ENCODE assay signal across 8 cellular contexts in the genomic region with DNA sequence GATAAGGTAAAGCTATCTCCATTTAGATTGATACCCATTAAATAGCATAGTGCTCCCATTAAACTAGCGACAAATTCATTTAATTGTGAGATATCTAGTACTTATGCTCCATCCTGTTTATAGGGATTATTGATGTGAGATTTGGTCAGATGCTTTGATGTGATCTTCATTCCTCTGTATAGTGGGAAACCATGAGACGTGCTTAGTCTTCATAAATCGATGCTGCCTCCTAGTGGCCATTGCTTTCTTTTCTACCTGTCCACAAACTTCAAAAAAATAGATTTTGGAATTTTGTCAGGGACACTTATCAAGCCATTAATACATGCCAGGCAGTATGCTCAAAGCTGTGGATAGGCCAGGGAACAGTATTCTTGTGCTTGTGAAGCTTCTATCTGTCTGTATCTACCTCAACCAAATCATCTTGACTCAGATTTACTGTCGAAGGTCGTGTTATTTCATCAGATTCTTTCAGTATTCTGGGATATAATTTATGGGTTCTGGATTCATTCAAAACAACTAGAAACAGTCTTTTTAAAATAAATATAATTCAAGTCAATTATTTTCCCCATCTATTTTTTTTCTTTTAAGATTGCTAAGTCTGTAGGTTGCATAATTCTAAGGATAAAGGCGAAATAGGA. TPM values are rescaled to one million over a fixed set of nuclear protein-coding genes. Genes with fewer than 3 reads are reported as not detected.
DNase-seq lines count a peak whose midpoint lies in the region; ATAC-seq and TF ChIP-seq lines count a peak whose summit lies in the region.

No MANE protein-coding gene starts in this region.

- no peaks in the 10 kb centered on the region for H3K9me2 ChIP-seq in DOHH2 (replicated peaks; ENCODE audit: control insufficient read depth, low read length)

- H3K4me2 ChIP-seq in DOHH2 (ENCODE audit: low read length), result no peak overlapping the region

- H3K9me3 Mint-ChIP-seq in glutamatergic neuron (ENCODE audit: unreplicated experiment), result peaks cover 2% of the 10 kb centered on the region

- TF ChIP-seq CTCF in DOHH2 (IDR thresholded peaks at IDR 0.05; ENCODE audit: low read depth, low read length, poor library complexity, severe bottlenecking), result peak; percentile 96
- TF ChIP-seq CTCF in glutamatergic neuron (IDR thresholded peaks at IDR 0.05; ENCODE audit: partially characterized antibody, unreplicated experiment), result peak; percentile 89

- no peaks in the 10 kb centered on the region for H3K79me2 ChIP-seq in DOHH2 (ENCODE audit: control insufficient read depth, low read length)

- no peaks in the 10 kb centered on the region for H3K27me3 ChIP-seq in DOHH2 (ENCODE audit: control insufficient read depth, low read length)

- peaks cover 2% of the 10 kb centered on the region for H3K27me3 Mint-ChIP-seq in glutamatergic neuron (ENCODE audit: unreplicated experiment)

- H3K4me3 ChIP-seq in DOHH2 (ENCODE audit: low read length), result no peak overlapping the region

- H3K27ac Mint-ChIP-seq in glutamatergic neuron (ENCODE audit: unreplicated experiment), result no peak overlapping the region

- DNase-seq in NCI-H82 treated with DMSO at 0.1 percent for 48 hours (lab: John Stamatoyannopoulos, UW; ENCODE audit: unreplicated experiment) (peak; percentile 62), glutamatergic neuron (peak; percentile 27), pons (ENCODE audit: low spot score) (peak; percentile 76), NOMO-1 treated with dmso at 0.1 percent for 144 hours (lab: John Stamatoyannopoulos, UW; ENCODE audit: unreplicated experiment) (no peak)
- DNase-seq in activated T-helper 9 cell treated with anti-CD3 and anti-CD28 coated beads, Interleukin-2, amount 50 U/mL, for 16 hours (ENCODE audit: low read depth), result peak; percentile 3

- no peaks in the 10 kb centered on the region for H3K4me1 ChIP-seq in DOHH2 (ENCODE audit: control insufficient read depth, low read length)

- no peak overlapping the region for H3K4me3 Mint-ChIP-seq in glutamatergic neuron (ENCODE audit: unreplicated experiment)

- H3K9me3 ChIP-seq in DOHH2 (ENCODE audit: control insufficient read depth, insufficient read depth, low read length), result no peaks in the 10 kb centered on the region

- H4K20me1 ChIP-seq in DOHH2 (ENCODE audit: control insufficient read depth, insufficient read depth, low read depth, low read length), result no peaks in the 10 kb centered on the region

- ATAC-seq in GM21367 (IDR thresholded peaks at IDR 0.05; ENCODE audit: unreplicated experiment) (peak; percentile 83), HG03565 (IDR thresholded peaks at IDR 0.05; ENCODE audit: unreplicated experiment) (peak; percentile 81)

- no peaks in the 10 kb centered on the region for H3K36me3 Mint-ChIP-seq in glutamatergic neuron (ENCODE audit: unreplicated experiment)

- no peak overlapping the region for H3K27ac ChIP-seq in DOHH2 (ENCODE audit: low read depth, low read length)

- H3F3A ChIP-seq in DOHH2 (ENCODE audit: control insufficient read depth, insufficient read depth), result peaks cover 44% of the 10 kb centered on the region

- no peaks in the 10 kb centered on the region for H3K4me1 Mint-ChIP-seq in glutamatergic neuron (ENCODE audit: low read depth, unreplicated experiment)

- peaks cover 25% of the 10 kb centered on the region for H3K36me3 ChIP-seq in DOHH2 (ENCODE audit: control insufficient read depth, low read length)

RNA-seq across cellular contexts. Expression of gene LSM8, which starts 12.0 kb away (rescaled TPM):
- total RNA-seq in glutamatergic neuron (ENCODE audit: unreplicated experiment), result 36.5 TPM

RNA-seq across cellular contexts. Expression of gene ANKRD7, which starts 28.5 kb away (rescaled TPM):
- not detected for total RNA-seq in glutamatergic neuron (ENCODE audit: unreplicated experiment)
